In the genomic region with DNA sequence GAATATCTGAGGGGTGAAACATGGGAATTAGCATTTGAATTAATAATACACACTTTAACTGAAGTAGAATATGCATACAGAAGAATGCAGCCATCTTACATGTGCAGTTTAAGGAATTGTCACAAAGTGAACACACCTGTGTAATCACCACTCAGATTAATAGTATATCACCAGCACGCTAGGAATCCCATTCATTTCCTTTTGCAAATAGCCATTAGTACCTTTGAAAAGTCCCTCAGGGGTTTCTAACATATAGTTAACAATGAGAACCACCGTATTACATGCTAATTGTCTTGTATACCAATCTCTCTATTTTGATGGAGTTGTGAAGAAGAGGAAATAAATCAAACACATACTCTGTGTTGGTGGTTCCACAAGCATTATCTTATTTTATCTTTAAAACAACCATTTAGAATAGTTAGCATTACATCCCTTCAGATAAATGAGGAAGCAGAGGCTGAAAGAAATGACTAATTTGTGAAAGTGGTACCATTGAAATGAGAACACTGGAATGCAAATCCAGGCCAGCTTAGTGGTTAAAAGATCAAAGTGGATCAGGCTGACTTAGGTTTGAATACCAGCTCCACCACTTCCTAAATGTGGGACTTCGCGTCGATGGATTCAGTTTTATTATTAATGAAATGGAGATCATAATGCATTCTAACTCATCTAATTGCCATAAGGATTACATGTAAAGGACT, we compare ENCODE assay signal across 1 cellular context.
TF ChIP-seq lines count a peak whose summit lies in the region.

No MANE protein-coding gene starts in this region.

TF ChIP-seq in GM12878, 131 proteins besides CTCF, POLR2A, EP300 and RAD21 (continued from another document and continues in another):
- TF ChIP-seq, protein P1, sequence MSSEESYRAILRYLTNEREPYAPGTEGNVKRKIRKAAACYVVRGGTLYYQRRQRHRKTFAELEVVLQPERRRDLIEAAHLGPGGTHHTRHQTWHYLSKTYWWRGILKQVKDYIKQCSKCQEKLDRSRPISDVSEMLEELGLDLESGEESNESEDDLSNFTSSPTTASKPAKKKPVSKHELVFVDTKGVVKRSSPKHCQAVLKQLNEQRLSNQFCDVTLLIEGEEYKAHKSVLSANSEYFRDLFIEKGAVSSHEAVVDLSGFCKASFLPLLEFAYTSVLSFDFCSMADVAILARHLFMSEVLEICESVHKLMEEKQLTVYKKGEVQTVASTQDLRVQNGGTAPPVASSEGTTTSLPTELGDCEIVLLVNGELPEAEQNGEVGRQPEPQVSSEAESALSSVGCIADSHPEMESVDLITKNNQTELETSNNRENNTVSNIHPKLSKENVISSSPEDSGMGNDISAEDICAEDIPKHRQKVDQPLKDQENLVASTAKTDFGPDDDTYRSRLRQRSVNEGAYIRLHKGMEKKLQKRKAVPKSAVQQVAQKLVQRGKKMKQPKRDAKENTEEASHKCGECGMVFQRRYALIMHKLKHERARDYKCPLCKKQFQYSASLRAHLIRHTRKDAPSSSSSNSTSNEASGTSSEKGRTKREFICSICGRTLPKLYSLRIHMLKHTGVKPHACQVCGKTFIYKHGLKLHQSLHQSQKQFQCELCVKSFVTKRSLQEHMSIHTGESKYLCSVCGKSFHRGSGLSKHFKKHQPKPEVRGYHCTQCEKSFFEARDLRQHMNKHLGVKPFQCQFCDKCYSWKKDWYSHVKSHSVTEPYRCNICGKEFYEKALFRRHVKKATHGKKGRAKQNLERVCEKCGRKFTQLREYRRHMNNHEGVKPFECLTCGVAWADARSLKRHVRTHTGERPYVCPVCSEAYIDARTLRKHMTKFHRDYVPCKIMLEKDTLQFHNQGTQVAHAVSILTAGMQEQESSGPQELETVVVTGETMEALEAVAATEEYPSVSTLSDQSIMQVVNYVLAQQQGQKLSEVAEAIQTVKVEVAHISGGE (CRISPR knock-in tag; IDR thresholded peaks at IDR 0.05), result no peak
- TF ChIP-seq YY1 (IDR thresholded peaks at IDR 0.05; ENCODE audit: low read depth, low read length), result no peak
- TF ChIP-seq POLR2AphosphoS2 (IDR thresholded peaks at IDR 0.05; ENCODE audit: low read depth, low read length), result no peak
- no peak for TF ChIP-seq MAX (IDR thresholded peaks at IDR 0.05; ENCODE audit: low read depth, low read length)
- TF ChIP-seq KDM1A (IDR thresholded peaks at IDR 0.05; ENCODE audit: borderline replicate concordance), result no peak
- TF ChIP-seq JUND (IDR thresholded peaks at IDR 0.05; ENCODE audit: low read depth, low read length), result peak; percentile 73; the same call in 1 of the 2 replicates
- no peak for TF ChIP-seq TCF12 (IDR thresholded peaks at IDR 0.05; ENCODE audit: low read depth, low read length)
- TF ChIP-seq, protein P2, sequence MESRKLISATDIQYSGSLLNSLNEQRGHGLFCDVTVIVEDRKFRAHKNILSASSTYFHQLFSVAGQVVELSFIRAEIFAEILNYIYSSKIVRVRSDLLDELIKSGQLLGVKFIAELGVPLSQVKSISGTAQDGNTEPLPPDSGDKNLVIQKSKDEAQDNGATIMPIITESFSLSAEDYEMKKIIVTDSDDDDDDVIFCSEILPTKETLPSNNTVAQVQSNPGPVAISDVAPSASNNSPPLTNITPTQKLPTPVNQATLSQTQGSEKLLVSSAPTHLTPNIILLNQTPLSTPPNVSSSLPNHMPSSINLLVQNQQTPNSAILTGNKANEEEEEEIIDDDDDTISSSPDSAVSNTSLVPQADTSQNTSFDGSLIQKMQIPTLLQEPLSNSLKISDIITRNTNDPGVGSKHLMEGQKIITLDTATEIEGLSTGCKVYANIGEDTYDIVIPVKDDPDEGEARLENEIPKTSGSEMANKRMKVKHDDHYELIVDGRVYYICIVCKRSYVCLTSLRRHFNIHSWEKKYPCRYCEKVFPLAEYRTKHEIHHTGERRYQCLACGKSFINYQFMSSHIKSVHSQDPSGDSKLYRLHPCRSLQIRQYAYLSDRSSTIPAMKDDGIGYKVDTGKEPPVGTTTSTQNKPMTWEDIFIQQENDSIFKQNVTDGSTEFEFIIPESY (IDR thresholded peaks at IDR 0.05), result no peak
- TF ChIP-seq RFX5 (IDR thresholded peaks at IDR 0.05; ENCODE audit: low read depth, low read length), result no peak
- TF ChIP-seq, protein P3, sequence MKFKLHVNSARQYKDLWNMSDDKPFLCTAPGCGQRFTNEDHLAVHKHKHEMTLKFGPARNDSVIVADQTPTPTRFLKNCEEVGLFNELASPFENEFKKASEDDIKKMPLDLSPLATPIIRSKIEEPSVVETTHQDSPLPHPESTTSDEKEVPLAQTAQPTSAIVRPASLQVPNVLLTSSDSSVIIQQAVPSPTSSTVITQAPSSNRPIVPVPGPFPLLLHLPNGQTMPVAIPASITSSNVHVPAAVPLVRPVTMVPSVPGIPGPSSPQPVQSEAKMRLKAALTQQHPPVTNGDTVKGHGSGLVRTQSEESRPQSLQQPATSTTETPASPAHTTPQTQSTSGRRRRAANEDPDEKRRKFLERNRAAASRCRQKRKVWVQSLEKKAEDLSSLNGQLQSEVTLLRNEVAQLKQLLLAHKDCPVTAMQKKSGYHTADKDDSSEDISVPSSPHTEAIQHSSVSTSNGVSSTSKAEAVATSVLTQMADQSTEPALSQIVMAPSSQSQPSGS (IDR thresholded peaks at IDR 0.05; ENCODE audit: low read length), result no peak
- no peak for TF ChIP-seq RB1 (IDR thresholded peaks at IDR 0.05; ENCODE audit: borderline replicate concordance)
- 0 out of 2 replicates have a peak, but pooled peaks have one; percentile 37 for TF ChIP-seq FOXM1 (IDR thresholded peaks at IDR 0.05; ENCODE audit: low read depth, low read length)
- TF ChIP-seq, protein P4, sequence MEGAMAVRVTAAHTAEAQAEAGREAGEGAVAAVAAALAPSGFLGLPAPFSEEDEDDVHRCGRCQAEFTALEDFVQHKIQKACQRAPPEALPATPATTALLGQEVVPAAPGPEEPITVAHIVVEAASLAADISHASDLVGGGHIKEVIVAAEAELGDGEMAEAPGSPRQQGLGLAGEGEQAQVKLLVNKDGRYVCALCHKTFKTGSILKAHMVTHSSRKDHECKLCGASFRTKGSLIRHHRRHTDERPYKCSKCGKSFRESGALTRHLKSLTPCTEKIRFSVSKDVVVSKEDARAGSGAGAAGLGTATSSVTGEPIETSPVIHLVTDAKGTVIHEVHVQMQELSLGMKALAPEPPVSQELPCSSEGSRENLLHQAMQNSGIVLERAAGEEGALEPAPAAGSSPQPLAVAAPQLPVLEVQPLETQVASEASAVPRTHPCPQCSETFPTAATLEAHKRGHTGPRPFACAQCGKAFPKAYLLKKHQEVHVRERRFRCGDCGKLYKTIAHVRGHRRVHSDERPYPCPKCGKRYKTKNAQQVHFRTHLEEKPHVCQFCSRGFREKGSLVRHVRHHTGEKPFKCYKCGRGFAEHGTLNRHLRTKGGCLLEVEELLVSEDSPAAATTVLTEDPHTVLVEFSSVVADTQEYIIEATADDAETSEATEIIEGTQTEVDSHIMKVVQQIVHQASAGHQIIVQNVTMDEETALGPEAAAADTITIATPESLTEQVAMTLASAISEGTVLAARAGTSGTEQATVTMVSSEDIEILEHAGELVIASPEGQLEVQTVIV (IDR thresholded peaks at IDR 0.05; ENCODE audit: borderline replicate concordance, partially characterized antibody), result no peak
- TF ChIP-seq IRF3 (IDR thresholded peaks at IDR 0.05), result no peak
- no peak for TF ChIP-seq SIX5 (IDR thresholded peaks at IDR 0.05; ENCODE audit: low read depth, low read length, severe bottlenecking)
- no peak for TF ChIP-seq ZZZ3 (IDR thresholded peaks at IDR 0.05; ENCODE audit: control insufficient read depth, insufficient read length, low read depth)
- peak; percentile 42; the same call in 1 of the 2 replicates for TF ChIP-seq ZNF217 (IDR thresholded peaks at IDR 0.05)
- TF ChIP-seq ZBTB4 (CRISPR knock-in tag; IDR thresholded peaks at IDR 0.05), result no peak
- no peak for TF ChIP-seq CEBPZ (IDR thresholded peaks at IDR 0.05; ENCODE audit: low read depth, low read length)
- TF ChIP-seq EED (IDR thresholded peaks at IDR 0.05; ENCODE audit: low read depth), result peak; percentile 87
- no peak for TF ChIP-seq RCOR1 (conservative IDR thresholded peaks at IDR 0.05; ENCODE audit: low read depth, low read length)
- TF ChIP-seq, protein P5, sequence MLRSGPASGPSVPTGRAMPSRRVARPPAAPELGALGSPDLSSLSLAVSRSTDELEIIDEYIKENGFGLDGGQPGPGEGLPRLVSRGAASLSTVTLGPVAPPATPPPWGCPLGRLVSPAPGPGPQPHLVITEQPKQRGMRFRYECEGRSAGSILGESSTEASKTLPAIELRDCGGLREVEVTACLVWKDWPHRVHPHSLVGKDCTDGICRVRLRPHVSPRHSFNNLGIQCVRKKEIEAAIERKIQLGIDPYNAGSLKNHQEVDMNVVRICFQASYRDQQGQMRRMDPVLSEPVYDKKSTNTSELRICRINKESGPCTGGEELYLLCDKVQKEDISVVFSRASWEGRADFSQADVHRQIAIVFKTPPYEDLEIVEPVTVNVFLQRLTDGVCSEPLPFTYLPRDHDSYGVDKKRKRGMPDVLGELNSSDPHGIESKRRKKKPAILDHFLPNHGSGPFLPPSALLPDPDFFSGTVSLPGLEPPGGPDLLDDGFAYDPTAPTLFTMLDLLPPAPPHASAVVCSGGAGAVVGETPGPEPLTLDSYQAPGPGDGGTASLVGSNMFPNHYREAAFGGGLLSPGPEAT (IDR thresholded peaks at IDR 0.05; ENCODE audit: low read depth), result peak; percentile 84
- no peak for TF ChIP-seq SMARCA5 (IDR thresholded peaks at IDR 0.05)
- TF ChIP-seq ZNF24 (IDR thresholded peaks at IDR 0.05), result no peak
- TF ChIP-seq BACH1 (IDR thresholded peaks at IDR 0.05; ENCODE audit: borderline replicate concordance), result peak; percentile 35; the same call in 1 of the 2 replicates
- TF ChIP-seq RELA (IDR thresholded peaks at IDR 0.05; ENCODE audit: borderline replicate concordance, partially characterized antibody), result no peak
- no peak for TF ChIP-seq E2F8 (IDR thresholded peaks at IDR 0.05; ENCODE audit: low read depth, partially characterized antibody)
- TF ChIP-seq MEF2A (IDR thresholded peaks at IDR 0.05; ENCODE audit: insufficient read depth, low read depth, low read length), result no peak
